ENCODE assay signal across 9 cellular contexts in genomic region chr1:1012736-1013104, GRCh38. TPM values are rescaled to one million over a fixed set of nuclear protein-coding genes. Genes with fewer than 3 reads are reported as not detected.
A peak's percentile ranks its signal among the peaks of the same experiment; 100 is the strongest.
DNase-seq lines count a peak whose midpoint lies in the region; ATAC-seq, FAIRE-seq and TF ChIP-seq lines count a peak whose summit lies in the region.
"Not testable (repeated sequence)": the region's sequence is repeated elsewhere in the genome, so short reads cannot be mapped to it uniquely, and the experiment has no call there.
"Had no signal": no experiment of that assay in that cellular context is flagged by ENCODE, and none has a peak within 500 bp of the region (broad histone marks: within the 10 kb centered on the region; RNA-seq: fewer than 3 reads in every experiment).

No MANE protein-coding gene starts in this region.

- not testable (repeated sequence) for H2BK5ac ChIP-seq in trophoblast cell (ENCODE audit: low read depth, low read length, poor library complexity)

- not testable (repeated sequence) for H3K18ac ChIP-seq in trophoblast cell (ENCODE audit: low read length)

- not testable (repeated sequence) for H2BK12ac ChIP-seq in trophoblast cell (ENCODE audit: low read length)

- BruUV-seq in Calu3 (replicated peaks; lab: Mats Ljungman, UMichigan), result TSS peak; percentile 95
- BruUV-seq in GM12878 (replicated peaks; lab: Mats Ljungman, UMichigan), result TSS peak; percentile 99

- H3K79me2 ChIP-seq in GM12878 (ENCODE audit: control insufficient read depth, insufficient read depth, low read length), result peaks cover 22% of the 10 kb centered on the region
- H3K79me2 ChIP-seq in trophoblast cell (ENCODE audit: control insufficient read depth, insufficient read depth, low read length, poor library complexity), result not testable (repeated sequence)

- not testable (repeated sequence) for FAIRE-seq in GM12878 (lab: Jason Lieb, UNC)

- H3K4me1 ChIP-seq in GM12878 (ENCODE audit: control insufficient read depth, insufficient read depth, low read length) (peaks cover 12% of the 10 kb centered on the region), esophagus squamous epithelium (peaks cover 8 to 25% (median 21%) of the 10 kb centered on the region in 3 donors), right lobe of liver (peaks cover 0 to 16% (median 5%) of the 10 kb centered on the region in 4 donors), trophoblast cell (ENCODE audit: control insufficient read depth in 1 of 2, insufficient read depth in 2 of 2, low read length in 2 of 2) (peaks cover 10 to 13% of the 10 kb centered on the region in 2 experiments), upper lobe of left lung (peaks cover 14 to 23% (median 20%) of the 10 kb centered on the region in 4 donors)

- not testable (repeated sequence) for H3K79me1 ChIP-seq in trophoblast cell (ENCODE audit: low read length)

- H4K20me1 ChIP-seq in GM12878 (ENCODE audit: control insufficient read depth, insufficient read depth), result not testable (repeated sequence)

- peak overlapping the region; percentile 31 for H4K91ac ChIP-seq in trophoblast cell (ENCODE audit: low read depth, low read length)

- not testable (repeated sequence) for TF ChIP-seq RAD21 in GM12878 (IDR thresholded peaks at IDR 0.05; ENCODE audit: insufficient read depth, low read depth, low read length)

- H3K36me3 Mint-ChIP-seq in Calu3 (ENCODE audit: insufficient read depth, unreplicated experiment), result peaks cover 18% of the 10 kb centered on the region
- H3K36me3 Mint-ChIP-seq in T-helper 2 cell treated with Interferon-gamma antibody and Interleukin-4, amounts not matched to agents 5 μg/mL and 100 μg/mL, for 36 hours (ENCODE audit: low read depth), result peaks cover 14% of the 10 kb centered on the region

- not testable (repeated sequence) for H3K9me3 Mint-ChIP-seq in Calu3 (ENCODE audit: low read depth, unreplicated experiment); T-helper 2 cell treated with Interferon-gamma antibody and Interleukin-4, amounts not matched to agents 5 μg/mL and 100 μg/mL, for 36 hours

- peaks cover 15% of the 10 kb centered on the region for H3K4me1 Mint-ChIP-seq in Calu3 (ENCODE audit: low read depth, unreplicated experiment)
- peaks cover 10% of the 10 kb centered on the region for H3K4me1 Mint-ChIP-seq in T-helper 2 cell treated with Interferon-gamma antibody and Interleukin-4, amounts not matched to agents 5 μg/mL and 100 μg/mL, for 36 hours (ENCODE audit: low read depth)

- ATAC-seq in GM12878 (peak; percentile 7), right lobe of liver (peak in 1 of 4 donors; percentile 4)
- ATAC-seq in upper lobe of left lung (ENCODE audit: low FRiP score in 2 of 2), result not testable (repeated sequence)

- not testable (repeated sequence) for H3K27me3 Mint-ChIP-seq in Calu3 (ENCODE audit: unreplicated experiment); T-helper 2 cell treated with Interferon-gamma antibody and Interleukin-4, amounts not matched to agents 5 μg/mL and 100 μg/mL, for 36 hours (ENCODE audit: low read depth)

- H3K36me3 ChIP-seq in GM12878 (ENCODE audit: control insufficient read depth in 2 of 2, insufficient read depth in 2 of 2, low read length in 1 of 2); esophagus squamous epithelium; right lobe of liver; trophoblast cell (ENCODE audit: control insufficient read depth in 1 of 2, insufficient read depth in 2 of 2, low read length in 2 of 2); upper lobe of left lung: not testable (repeated sequence)

- not testable (repeated sequence) for H3K14ac ChIP-seq in trophoblast cell (ENCODE audit: low read length)

- H2AFZ ChIP-seq in GM12878 (ENCODE audit: control insufficient read depth, low read depth, low read length), result peak overlapping the region; percentile 73; the same call in 1 of the 2 replicates
- not testable (repeated sequence) for H2AFZ ChIP-seq in trophoblast cell (ENCODE audit: insufficient read depth, low read length, poor library complexity)

- 40% methylated on average over 12 of the region's 13 CpGs for WGBS in GM12878 (ENCODE audit: insufficient coverage, insufficient replicate concordance, low lambda C conversion rate, missing lambda C conversion rate)
- WGBS in esophagus squamous epithelium, 2 donors, result 49 to 60% methylated on average over 12 to 13 of the region's 13 CpGs
- 50% methylated on average over 13 of the region's 13 CpGs for WGBS in right lobe of liver (ENCODE audit: insufficient coverage, low coverage, low lambda C conversion rate, missing lambda C conversion rate)
- WGBS in trophoblast cell (ENCODE audit: extremely low coverage, insufficient coverage, insufficient read length), result no CpG with 5 or more reads among the region's 13 CpGs
- WGBS in upper lobe of left lung, 2 donors, result 67 to 75% methylated on average over 13 of the region's 13 CpGs

- H3K4me3 Mint-ChIP-seq in Calu3 (ENCODE audit: low read depth, unreplicated experiment), result peak overlapping the region; percentile 90
- peak overlapping the region; percentile 97 for H3K4me3 Mint-ChIP-seq in T-helper 2 cell treated with Interferon-gamma antibody and Interleukin-4, amounts not matched to agents 5 μg/mL and 100 μg/mL, for 36 hours

- not testable (repeated sequence) for TF ChIP-seq CTCF in Calu3 (IDR thresholded peaks at IDR 0.05; ENCODE audit: unreplicated experiment); HL-60 (IDR thresholded peaks at IDR 0.05; ENCODE audit: insufficient read depth, low read length); GM12878 (IDR thresholded peaks at IDR 0.05 in 2 of 3, conservative IDR thresholded peaks at IDR 0.05 in 1 of 3; ENCODE audit: control insufficient read depth in 2 of 3, extremely low read depth in 1 of 3, insufficient read depth in 1 of 3, low read depth in 3 of 3, low read length in 3 of 3); esophagus squamous epithelium (IDR thresholded peaks at IDR 0.05); right lobe of liver (IDR thresholded peaks at IDR 0.05); upper lobe of left lung (IDR thresholded peaks at IDR 0.05)

- not testable (repeated sequence) for H4K8ac ChIP-seq in trophoblast cell (ENCODE audit: low read depth, low read length)

- H3K27ac ChIP-seq in HL-60 (replicated peaks) (peak overlapping the region; percentile 59), GM12878 (ENCODE audit: control insufficient read depth, insufficient read depth) (peak overlapping the region; percentile 92), esophagus squamous epithelium (peak overlapping the region; percentile 70 to 97 (median 92)), right lobe of liver (peak overlapping the region; percentile 85 to 93 (median 91)), trophoblast cell (ENCODE audit: low read depth, low read length) (peak overlapping the region; percentile 39), upper lobe of left lung (peak overlapping the region; percentile 86 to 97 (median 89))

- not testable (repeated sequence) for H2BK120ac ChIP-seq in trophoblast cell (ENCODE audit: insufficient read depth, low read length, poor library complexity)

- not testable (repeated sequence) for H4K12ac ChIP-seq in trophoblast cell (ENCODE audit: low read depth, low read length)

- H3K9ac ChIP-seq in GM12878 (ENCODE audit: control insufficient read depth, insufficient read depth, low read length), result peak overlapping the region; percentile 91
- H3K9ac ChIP-seq in trophoblast cell (ENCODE audit: low read length), result not testable (repeated sequence)

- H3K4me3 ChIP-seq in HL-60 (replicated peaks; ENCODE audit: insufficient read depth, low read length) (peak overlapping the region; percentile 56), GM12878 (peak overlapping the region; percentile 56; the same call in 1 of the 2 replicates), esophagus squamous epithelium (peak overlapping the region; percentile 43 to 86 (median 64)), right lobe of liver (peak overlapping the region; percentile 54 to 79 (median 65)), upper lobe of left lung (peak overlapping the region; percentile 37 to 75 (median 60))
- not testable (repeated sequence) for H3K4me3 ChIP-seq in trophoblast cell (ENCODE audit: low read depth, low read length)

- not testable (repeated sequence) for H2AK5ac ChIP-seq in trophoblast cell (ENCODE audit: low read length)

- intact Hi-C loops in Calu3 (cut with micrococcal nuclease; ENCODE audit: unreplicated experiment); GM12878 (cut with micrococcal nuclease; ENCODE audit: unreplicated experiment); esophagus squamous epithelium (cut with DNase I); right lobe of liver (cut with DNase I): not testable (repeated sequence)

- H3K27ac Mint-ChIP-seq in Calu3 (ENCODE audit: unreplicated experiment), result peak overlapping the region; percentile 93
- peak overlapping the region; percentile 96 for H3K27ac Mint-ChIP-seq in T-helper 2 cell treated with Interferon-gamma antibody and Interleukin-4, amounts not matched to agents 5 μg/mL and 100 μg/mL, for 36 hours

- H3K23ac ChIP-seq in trophoblast cell (ENCODE audit: low read length), result not testable (repeated sequence)

- not testable (repeated sequence) for H3K4ac ChIP-seq in trophoblast cell (ENCODE audit: low read depth, low read length)

- H3K4me2 ChIP-seq in GM12878 (ENCODE audit: control insufficient read depth, insufficient read depth) (peak overlapping the region; percentile 46), trophoblast cell (ENCODE audit: low read length) (peak overlapping the region; percentile 65)

- H3K9me3 ChIP-seq in GM12878 (replicated peaks; ENCODE audit: control insufficient read depth, insufficient read depth, low read length); esophagus squamous epithelium; right lobe of liver; trophoblast cell (ENCODE audit: insufficient read depth, low read depth, low read length); upper lobe of left lung: not testable (repeated sequence)

- not testable (repeated sequence) for TF ChIP-seq EP300 in GM12878 (IDR thresholded peaks at IDR 0.05; ENCODE audit: borderline replicate concordance in 1 of 2, control insufficient read depth in 1 of 2, low read depth in 2 of 2, low read length in 2 of 2); upper lobe of left lung (IDR thresholded peaks at IDR 0.05)

- DNase-seq in Calu3; HL-60 (ENCODE audit: low read depth in 1 of 2, low spot score in 1 of 2); T-helper 2 cell treated with Interferon-gamma antibody and Interleukin-4, amounts not matched to agents 5 μg/mL and 100 μg/mL, for 36 hours (ENCODE audit: low spot score); GM12878 (ENCODE audit: low read depth, low spot score); esophagus squamous epithelium (lab: John Stamatoyannopoulos, UW); trophoblast cell; upper lobe of left lung: not testable (repeated sequence)
- DNase-seq in right lobe of liver, result peak; percentile 22 to 43 (median 31)

- POLR2A ChIA-PET in GM12878 (lab: Charles Lee), result interaction anchor here (0.5 to 4.0 kb wide), 9 partner anchors 9 to 238 kb away, joined by 3 to 22 read pairs (median 6); no protein-coding TSS in a partner anchor

- CTCF ChIA-PET in Calu3 (lab: Charles Lee) (interaction anchor here (0.6 to 0.7 kb wide), 2 partner anchors 16 to 47 kb away, joined by 3 read pairs; no protein-coding TSS in a partner anchor), GM12878 (lab: Yijun Ruan, JAX) (interaction anchor here (1.0 to 7.4 kb wide), 11 partner anchors 10 to 238 kb away, joined by 3 to 68 read pairs (median 4); partner anchors contain the start of gene PLEKHN1)

- RAD21 ChIA-PET in GM12878 (lab: Charles Lee; ENCODE audit: unreplicated experiment), result interaction anchor here (1.1 to 3.2 kb wide), 6 partner anchors 19 to 51 kb away, joined by 3 to 24 read pairs (median 5); partner anchors contain the start of gene PERM1

- H3K27me3 ChIP-seq in HL-60 (ENCODE audit: insufficient read depth, poor library complexity, severe bottlenecking); GM12878 (replicated peaks in 1 of 2; ENCODE audit: control insufficient read depth in 2 of 2, insufficient read depth in 2 of 2, low read length in 1 of 2); esophagus squamous epithelium; right lobe of liver; trophoblast cell (ENCODE audit: insufficient read depth, low read length); upper lobe of left lung: not testable (repeated sequence)

- SMC1A ChIA-PET in GM12878 (lab: Charles Lee; ENCODE audit: uncharacterized antibody, unreplicated experiment), result interaction anchor here (1.0 to 2.8 kb wide), 6 partner anchors 11 to 50 kb away, joined by 3 to 13 read pairs (median 8); partner anchors contain the start of gene HES4

- TF ChIP-seq POLR2A in GM12878 (IDR thresholded peaks at IDR 0.05; ENCODE audit: low read depth, low read length); esophagus squamous epithelium (IDR thresholded peaks at IDR 0.05); right lobe of liver (IDR thresholded peaks at IDR 0.05); upper lobe of left lung (IDR thresholded peaks at IDR 0.05): not testable (repeated sequence)

- in situ Hi-C loops in GM12878 (cut with MboI), result not testable (repeated sequence)

RNA-seq across cellular contexts. Expression of gene ISG15, which starts 0.6 kb away (rescaled TPM):
- total RNA-seq in Calu3 (2022), result 165 and 522 TPM in 2 replicates
- 7.8 and 8.2 TPM in 2 replicates for total RNA-seq in GM12878 (2013; cell fraction: nucleolus; rRNA removed)
- total RNA-seq in GM12878 (2014; rRNA removed), result 357 and 384 TPM in 2 replicates
- total RNA-seq in GM12878 (2014; rRNA removed; fragmentation: Illumina TruSeq; extraction: Trizol), result 72.7 and 74.1 TPM in 2 replicates
- total RNA-seq in GM12878 (2021), result 282 and 338 TPM in 2 replicates
- polyA plus RNA-seq in GM12878 (2011; ENCODE audit: low read depth), result 95.7 TPM
- polyA plus RNA-seq in GM12878 (2011; rRNA removed), result 108 and 314 TPM in 2 replicates
- 516 and 935 TPM in 2 replicates for polyA plus RNA-seq in GM12878 (2011; cell fraction: cytosol; rRNA removed)
- polyA plus RNA-seq in GM12878 (2011; cell fraction: nucleus; rRNA removed), result 365 and 403 TPM in 2 replicates
- polyA plus RNA-seq in GM12878 (2012), result 362 and 375 TPM in 2 replicates
- 1.3 and 7.8 TPM in 2 replicates for polyA plus RNA-seq in GM12878 (2014; fragmentation: Illumina TruSeq; extraction: Trizol)
- polyA plus RNA-seq in GM12878 (2014; fragmentation: Nextera tagmentation; extraction: Ambion mirVana), result 100 to 1,000 TPM in 1 of 2 experiments, 10 to 100 TPM in 1; 68.9 to 126 TPM
- 378 and 409 TPM in 2 replicates for polyA plus RNA-seq in GM12878 (2014; rRNA removed)
- polyA plus RNA-seq in GM12878 (2016; fragmentation: Nextera tagmentation; extraction: Ambion mirVana), result 100 to 1,000 TPM; 266 to 307 TPM
- 73.1 and 231 TPM in 2 replicates for polyA minus RNA-seq in GM12878 (2011; rRNA and poly(A)+ RNA removed)
- 81.3 and 93.7 TPM in 2 replicates for polyA minus RNA-seq in GM12878 (2011; cell fraction: cytosol; rRNA and poly(A)+ RNA removed)
- 59.8 and 76.6 TPM in 2 replicates for polyA minus RNA-seq in GM12878 (2011; cell fraction: nucleus; rRNA and poly(A)+ RNA removed)
- total RNA-seq in esophagus squamous epithelium, result 10 to 100 TPM in 2 of 4 donors, 1 to 10 TPM in 2; 7.2 to 44.3 (median 10.3) TPM
- 10 to 100 TPM; 16.3 to 98.7 (median 26.4) TPM for total RNA-seq in right lobe of liver
- 69.0 and 69.9 TPM in 2 replicates for polyA plus RNA-seq in trophoblast cell (2013)
- total RNA-seq in upper lobe of left lung, result 100 to 1,000 TPM in 2 of 6 donors, 10 to 100 TPM in 4; 32.5 to 180 (median 63.8) TPM

RNA-seq across cellular contexts. Expression of gene AGRN, which starts 7.2 kb away (rescaled TPM):
- total RNA-seq in Calu3 (2022), result 446 and 552 TPM in 2 replicates
- total RNA-seq in GM12878 (2013; cell fraction: nucleolus; rRNA removed), result 203 and 241 TPM in 2 replicates
- total RNA-seq in GM12878 (2014; rRNA removed), result 10.0 and 11.0 TPM in 2 replicates
- 3.1 and 3.6 TPM in 2 replicates for total RNA-seq in GM12878 (2014; rRNA removed; fragmentation: Illumina TruSeq; extraction: Trizol)
- total RNA-seq in GM12878 (2021), result 40.4 and 41.8 TPM in 2 replicates
- polyA plus RNA-seq in GM12878 (2011; ENCODE audit: low read depth), result 16.8 TPM
- polyA plus RNA-seq in GM12878 (2011; rRNA removed), result 13.3 and 21.7 TPM in 2 replicates
- polyA plus RNA-seq in GM12878 (2011; cell fraction: cytosol; rRNA removed), result 32.2 and 37.6 TPM in 2 replicates
- polyA plus RNA-seq in GM12878 (2011; cell fraction: nucleus; rRNA removed), result 468 and 475 TPM in 2 replicates
- 33.2 and 37.4 TPM in 2 replicates for polyA plus RNA-seq in GM12878 (2012)
- 5.0 and 6.3 TPM in 2 replicates for polyA plus RNA-seq in GM12878 (2014; fragmentation: Illumina TruSeq; extraction: Trizol)
- under 1 TPM; 0.02 TPM for polyA plus RNA-seq in GM12878 (2014; fragmentation: Nextera tagmentation; extraction: Ambion mirVana)
- 23.7 and 25.1 TPM in 2 replicates for polyA plus RNA-seq in GM12878 (2014; rRNA removed)
- under 1 TPM; 0.95 to 0.96 TPM for polyA plus RNA-seq in GM12878 (2016; fragmentation: Nextera tagmentation; extraction: Ambion mirVana)
- 27.1 and 40.5 TPM in 2 replicates for polyA minus RNA-seq in GM12878 (2011; rRNA and poly(A)+ RNA removed)
- 25.4 and 29.5 TPM in 2 replicates for polyA minus RNA-seq in GM12878 (2011; cell fraction: cytosol; rRNA and poly(A)+ RNA removed)
- 65.0 and 71.8 TPM in 2 replicates for polyA minus RNA-seq in GM12878 (2011; cell fraction: nucleus; rRNA and poly(A)+ RNA removed)
- 10 to 100 TPM; 20.0 to 35.8 (median 32.0) TPM for total RNA-seq in esophagus squamous epithelium
- 10 to 100 TPM; 14.2 to 44.5 (median 35.2) TPM for total RNA-seq in right lobe of liver
- 92.6 and 100 TPM in 2 replicates for polyA plus RNA-seq in trophoblast cell (2013)
- 100 to 1,000 TPM in 5 of 6 donors, 10 to 100 TPM in 1; 91.0 to 316 (median 157) TPM for total RNA-seq in upper lobe of left lung

RNA-seq across cellular contexts. Expression of gene HES4, which starts 12.8 kb away (rescaled TPM):
- total RNA-seq in Calu3 (2022) (35.5 and 51.3 TPM in 2 replicates), GM12878 (2014; rRNA removed) (0.73 and 0.76 TPM in 2 replicates), GM12878 (2014; rRNA removed; fragmentation: Illumina TruSeq; extraction: Trizol) (not detected in 2 replicates), GM12878 (2021) (0.97 and 1.2 TPM in 2 replicates), esophagus squamous epithelium (10 to 100 TPM; 15.1 to 16.2 (median 15.3) TPM), right lobe of liver (10 to 100 TPM in 2 of 6 experiments, 1 to 10 TPM in 4; 1.6 to 21.5 (median 5.2) TPM), upper lobe of left lung (10 to 100 TPM; 26.5 to 55.0 (median 35.0) TPM)
- total RNA-seq in GM12878 (2013; cell fraction: nucleolus; rRNA removed), result 1.2 and 2.2 TPM in 2 replicates
- polyA plus RNA-seq in GM12878 (2011; ENCODE audit: low read depth), result 0.45 TPM
- polyA plus RNA-seq in GM12878 (2011; rRNA removed) (0.62 and 1.7 TPM in 2 replicates), GM12878 (2014; fragmentation: Illumina TruSeq; extraction: Trizol) (not detected in 2 replicates), GM12878 (2014; fragmentation: Nextera tagmentation; extraction: Ambion mirVana) (not detected), GM12878 (2014; rRNA removed) (0.75 and 0.85 TPM in 2 replicates), GM12878 (2016; fragmentation: Nextera tagmentation; extraction: Ambion mirVana) (under 1 TPM in 1 of 2 experiments, not detected in 1; 0.44 TPM)
- polyA plus RNA-seq in GM12878 (2011; cell fraction: cytosol; rRNA removed), result 5.7 and 9.0 TPM in 2 replicates
- 26.7 and 31.4 TPM in 2 replicates for polyA plus RNA-seq in GM12878 (2011; cell fraction: nucleus; rRNA removed)
- polyA plus RNA-seq in GM12878 (2012), result 0.47 and 2.2 TPM in 2 replicates
- polyA minus RNA-seq in GM12878 (2011; rRNA and poly(A)+ RNA removed), result 0.41 TPM in 1 of 2 replicates, not detected in the other
- 2.3 and 3.1 TPM in 2 replicates for polyA minus RNA-seq in GM12878 (2011; cell fraction: cytosol; rRNA and poly(A)+ RNA removed)
- 3.3 and 3.7 TPM in 2 replicates for polyA minus RNA-seq in GM12878 (2011; cell fraction: nucleus; rRNA and poly(A)+ RNA removed)
- polyA plus RNA-seq in trophoblast cell (2013), result 20.5 and 21.2 TPM in 2 replicates

RNA-seq across cellular contexts. Expression of gene PERM1, which starts 30.8 kb away (rescaled TPM):
- total RNA-seq in Calu3 (2022) (not detected in 2 replicates), GM12878 (2014; rRNA removed) (not detected in 2 replicates), GM12878 (2014; rRNA removed; fragmentation: Illumina TruSeq; extraction: Trizol) (not detected in 2 replicates), GM12878 (2021) (not detected in 2 replicates), esophagus squamous epithelium (not detected), right lobe of liver (under 1 TPM in 4 of 6 experiments, not detected in 2; 0.18 to 0.46 (median 0.28) TPM), upper lobe of left lung (1 to 10 TPM in 1 of 6 donors, under 1 TPM in 3, not detected in 2; 0.15 to 1.0 (median 0.36) TPM)
- not detected in 2 replicates for total RNA-seq in GM12878 (2013; cell fraction: nucleolus; rRNA removed)
- polyA plus RNA-seq in GM12878 (2011; ENCODE audit: low read depth), result not detected
- polyA plus RNA-seq in GM12878 (2011; rRNA removed) (not detected in 2 replicates), GM12878 (2014; fragmentation: Illumina TruSeq; extraction: Trizol) (not detected in 2 replicates), GM12878 (2014; fragmentation: Nextera tagmentation; extraction: Ambion mirVana) (not detected), GM12878 (2014; rRNA removed) (not detected in 2 replicates), GM12878 (2016; fragmentation: Nextera tagmentation; extraction: Ambion mirVana) (not detected)
- polyA plus RNA-seq in GM12878 (2011; cell fraction: cytosol; rRNA removed), result 0.02 TPM in 1 of 2 replicates, not detected in the other
- not detected in 2 replicates for polyA plus RNA-seq in GM12878 (2011; cell fraction: nucleus; rRNA removed)
- polyA plus RNA-seq in GM12878 (2012), result 0.30 and 0.38 TPM in 2 replicates
- not detected in 2 replicates for polyA minus RNA-seq in GM12878 (2011; rRNA and poly(A)+ RNA removed)
- not detected in 2 replicates for polyA minus RNA-seq in GM12878 (2011; cell fraction: cytosol; rRNA and poly(A)+ RNA removed)
- not detected in 2 replicates for polyA minus RNA-seq in GM12878 (2011; cell fraction: nucleus; rRNA and poly(A)+ RNA removed)
- polyA plus RNA-seq in trophoblast cell (2013), result not detected in 2 replicates
- total RNA-seq: activated CD8-positive, alpha-beta memory T cell treated with anti-CD3 and anti-CD28 coated beads for 36 hours had no signal

RNA-seq across cellular contexts. Expression of gene PLEKHN1, which starts 46.4 kb away (rescaled TPM):
- total RNA-seq in Calu3 (2022) (11.9 and 16.2 TPM in 2 replicates), GM12878 (2014; rRNA removed) (0.22 and 0.23 TPM in 2 replicates), GM12878 (2014; rRNA removed; fragmentation: Illumina TruSeq; extraction: Trizol) (not detected in 2 replicates), GM12878 (2021) (0.26 and 0.43 TPM in 2 replicates), esophagus squamous epithelium (10 to 100 TPM; 16.8 to 39.6 (median 23.4) TPM), right lobe of liver (1 to 10 TPM in 1 of 6 experiments, under 1 TPM in 4, not detected in 1; 0.11 to 2.4 (median 0.26) TPM), upper lobe of left lung (10 to 100 TPM in 1 of 6 donors, 1 to 10 TPM in 5; 1.1 to 11.5 (median 1.6) TPM)
- total RNA-seq in GM12878 (2013; cell fraction: nucleolus; rRNA removed), result 0.29 and 0.39 TPM in 2 replicates
- not detected for polyA plus RNA-seq in GM12878 (2011; ENCODE audit: low read depth)
- polyA plus RNA-seq in GM12878 (2011; rRNA removed) (0.04 TPM in 1 of 2 replicates, not detected in the other), GM12878 (2014; fragmentation: Illumina TruSeq; extraction: Trizol) (not detected in 2 replicates), GM12878 (2014; fragmentation: Nextera tagmentation; extraction: Ambion mirVana) (not detected), GM12878 (2014; rRNA removed) (0.14 and 0.70 TPM in 2 replicates), GM12878 (2016; fragmentation: Nextera tagmentation; extraction: Ambion mirVana) (not detected)
- 0.01 and 0.05 TPM in 2 replicates for polyA plus RNA-seq in GM12878 (2011; cell fraction: cytosol; rRNA removed)
- polyA plus RNA-seq in GM12878 (2011; cell fraction: nucleus; rRNA removed), result 0.67 and 0.78 TPM in 2 replicates
- polyA plus RNA-seq in GM12878 (2012), result 0.24 and 0.51 TPM in 2 replicates
- not detected in 2 replicates for polyA minus RNA-seq in GM12878 (2011; rRNA and poly(A)+ RNA removed)
- not detected in 2 replicates for polyA minus RNA-seq in GM12878 (2011; cell fraction: cytosol; rRNA and poly(A)+ RNA removed)
- 0.29 and 0.48 TPM in 2 replicates for polyA minus RNA-seq in GM12878 (2011; cell fraction: nucleus; rRNA and poly(A)+ RNA removed)
- 1.9 and 2.1 TPM in 2 replicates for polyA plus RNA-seq in trophoblast cell (2013)

Comparison
In these comparisons a context has a peak if more than half of its experiments do, and no peak if none do; other contexts are left out.
1. H3K27ac ChIP-seq: peak in every context shown above with its lines; median percentile 92 in esophagus squamous epithelium; 92 in GM12878; 91 in right lobe of liver; 89 in upper lobe of left lung; 59 in HL-60; 39 in trophoblast cell.